In genomic region chr19:15279326-15279904, GRCh38 we compare ENCODE assay signal across 9 cellular contexts. TPM values are rescaled to one million over a fixed set of nuclear protein-coding genes. Genes with fewer than 3 reads are reported as not detected.
DNase-seq lines count a peak whose midpoint lies in the region; ATAC-seq, FAIRE-seq and TF ChIP-seq lines count a peak whose summit lies in the region.
"Had no signal": no experiment of that assay in that cellular context is flagged by ENCODE, and none has a peak within 500 bp of the region (broad histone marks: within the 10 kb centered on the region; RNA-seq: fewer than 3 reads in every experiment).

No MANE protein-coding gene starts in this region.

- H3K4me1 Mint-ChIP-seq in H9, result peaks cover 58 to 62% of the 10 kb centered on the region in 2 experiments

- H3K36me3 Mint-ChIP-seq in H9 (ENCODE audit: insufficient read depth in 1 of 3, low read depth in 3 of 3), result no peaks in the 10 kb centered on the region

- H4K8ac ChIP-seq in H9 (replicated peaks; ENCODE audit: insufficient read length, low read depth, low read length), result no peak overlapping the region

- no peak overlapping the region for H3K4me2 ChIP-seq in H9 (ENCODE audit: insufficient read depth, insufficient read length, low read length)

- no peak overlapping the region for H3K9ac ChIP-seq in H9 (ENCODE audit: extremely low read depth, insufficient read length, low read length)
- peak overlapping the region in 1 of 3 donors; percentile 28 for H3K9ac ChIP-seq in skeletal muscle tissue (ENCODE audit: low read depth in 1 of 3, low read length in 3 of 3)

- H2AK5ac ChIP-seq in H9 (ENCODE audit: insufficient read length, low read length), result no peak overlapping the region

- H2BK120ac ChIP-seq in H9 (ENCODE audit: low read depth, low read length, poor library complexity, severe bottlenecking), result no peak overlapping the region

- H3K27ac ChIP-seq in H9 (ENCODE audit: insufficient read length, low read depth, low read length) (no peak overlapping the region), SJCRH30 (peak overlapping the region; percentile 83), epithelial cell of prostate (peak overlapping the region; percentile 94), skeletal muscle tissue (ENCODE audit: low read depth, low read length) (peak overlapping the region; percentile 81)

- no peak overlapping the region for H2BK5ac ChIP-seq in H9 (ENCODE audit: insufficient read length, low read length)

- no peak overlapping the region for H2BK20ac ChIP-seq in H9 (ENCODE audit: low read depth, low read length, poor library complexity, severe bottlenecking)

- peaks cover 85% of the 10 kb centered on the region for H3K79me2 ChIP-seq in H9 (ENCODE audit: insufficient read depth, low read length)

- no peak overlapping the region for H3T11ph ChIP-seq in H9 (ENCODE audit: low read length)

- no peaks in the 10 kb centered on the region for H3K23me2 ChIP-seq in H9 (ENCODE audit: insufficient read length, low read depth, low read length, poor library complexity, severe bottlenecking)

- H3K56ac ChIP-seq in H9 (ENCODE audit: insufficient read length, low read depth, low read length), result no peak overlapping the region

- no peaks in the 10 kb centered on the region for H4K20me1 ChIP-seq in H9 (ENCODE audit: control insufficient read depth, insufficient read depth, insufficient read length)

- peaks cover 6% of the 10 kb centered on the region; the same call in 1 of the 2 replicates for H3K4me1 ChIP-seq in H9 (ENCODE audit: insufficient read depth, low read length)
- H3K4me1 ChIP-seq in SJCRH30, result peaks cover 56% of the 10 kb centered on the region
- H3K4me1 ChIP-seq in skeletal muscle tissue (ENCODE audit: control insufficient read depth in 3 of 3, insufficient read depth in 3 of 3, low read length in 3 of 3), result peaks cover 89 to 93% (median 90%) of the 10 kb centered on the region in 3 donors

- no peaks in the 10 kb centered on the region for H3K27me3 ChIP-seq in H9 (ENCODE audit: insufficient read depth, low read length)
- no peaks in the 10 kb centered on the region for H3K27me3 ChIP-seq in SJCRH30
- no peaks in the 10 kb centered on the region for H3K27me3 ChIP-seq in skeletal muscle tissue (ENCODE audit: control insufficient read depth in 3 of 3, insufficient read depth in 3 of 3, low read length in 3 of 3)

- no peak overlapping the region for H3K14ac ChIP-seq in H9 (ENCODE audit: insufficient read depth, low read length)

- H3K9me3 ChIP-seq in H9 (ENCODE audit: control insufficient read depth, low read depth, low read length), result no peaks in the 10 kb centered on the region
- no peaks in the 10 kb centered on the region for H3K9me3 ChIP-seq in SJCRH30 (replicated peaks)
- no peaks in the 10 kb centered on the region for H3K9me3 ChIP-seq in skeletal muscle tissue (ENCODE audit: control insufficient read depth in 3 of 3, low read length in 3 of 3)

- no peak overlapping the region for H2AFZ ChIP-seq in H9 (ENCODE audit: low read length)

- no peak overlapping the region for H3K4me3 Mint-ChIP-seq in H9

- H3K79me1 ChIP-seq in H9 (ENCODE audit: insufficient read depth, low read depth, low read length, poor library complexity, severe bottlenecking), result peaks cover 23% of the 10 kb centered on the region

- H3K27ac Mint-ChIP-seq in H9, result peak overlapping the region; percentile 7 to 82 (median 57); a peak in 3 of 7 replicates

- H3K27me3 Mint-ChIP-seq in H9 (ENCODE audit: low read depth), result no peaks in the 10 kb centered on the region

- no peak overlapping the region for H4K5ac ChIP-seq in H9 (ENCODE audit: insufficient read length, low read depth, low read length)

- H2BK15ac ChIP-seq in H9 (ENCODE audit: low read depth, low read length), result no peak overlapping the region

- H2BK12ac ChIP-seq in H9 (ENCODE audit: insufficient read length, low read depth, low read length), result no peak overlapping the region

- WGBS in H9 (ENCODE audit: extremely low coverage, insufficient read length, low lambda C conversion rate), result no CpG with 5 or more reads among the region's 4 CpGs

- no peak overlapping the region for H3K23ac ChIP-seq in H9 (ENCODE audit: insufficient read length, low read depth, low read length)

- FAIRE-seq in RCC 7860 (lab: Jason Lieb, UNC), result no peak

- no peak for TF ChIP-seq CTCF in H9 (conservative IDR thresholded peaks at IDR 0.05)

- no peak overlapping the region for H3K18ac ChIP-seq in H9 (ENCODE audit: insufficient read length, low read depth, low read length)

- ATAC-seq in GM18868 (IDR thresholded peaks at IDR 0.05; ENCODE audit: unreplicated experiment) (no peak), GM21390 (IDR thresholded peaks at IDR 0.05; ENCODE audit: unreplicated experiment) (no peak)

- no peak overlapping the region for H4K91ac ChIP-seq in H9 (ENCODE audit: insufficient read length, low read depth, low read length)

- no peak overlapping the region for H3K4ac ChIP-seq in H9 (ENCODE audit: low read depth, low read length)

- H3K36me3 ChIP-seq in SJCRH30, result peaks cover 4% of the 10 kb centered on the region; the same call in 1 of the 2 replicates
- no peaks in the 10 kb centered on the region for H3K36me3 ChIP-seq in skeletal muscle tissue (ENCODE audit: control insufficient read depth in 3 of 3, insufficient read depth in 3 of 3, low read length in 3 of 3)

- no peaks in the 10 kb centered on the region for H3K9me3 Mint-ChIP-seq in H9

- DNase-seq in H9, result no peak
- no peak for DNase-seq in SJCRH30
- no peak for DNase-seq in epithelial cell of prostate (ENCODE audit: low read depth, low spot score)
- DNase-seq in RCC 7860 (ENCODE audit: low spot score), result no peak
- DNase-seq in NOMO-1 (lab: John Stamatoyannopoulos, UW; ENCODE audit: unreplicated experiment in 2 of 2), result no peak
- DNase-seq: NCI-H446 treated with DMSO at 0.1 percent for 48 hours had no signal

- H3K4me3 ChIP-seq in SJCRH30, result no peak overlapping the region
- H3K4me3 ChIP-seq in skeletal muscle tissue (ENCODE audit: low read length in 3 of 3), result no peak overlapping the region

RNA-seq across cellular contexts. Expression of gene EPHX3, which starts 47.2 kb away (rescaled TPM):
- total RNA-seq in H9 (2021) (26.7 and 27.4 TPM in 2 replicates), skeletal muscle tissue (not detected)
- 0.18 TPM in 1 of 2 replicates, not detected in the other for total RNA-seq in SJCRH30 (2014; rRNA removed; shearing (Covaris generic))

RNA-seq across cellular contexts. Expression of gene BRD4, which starts 52.9 kb away (rescaled TPM):
- total RNA-seq in H9 (2021) (144 TPM in 2 replicates), skeletal muscle tissue (9.4 TPM)
- total RNA-seq in SJCRH30 (2014; rRNA removed; shearing (Covaris generic)), result 48.6 and 50.4 TPM in 2 replicates

Comparison
In these comparisons a context has a peak if more than half of its experiments do, and no peak if none do; other contexts are left out.
1. RNA of gene EPHX3, which starts 47.2 kb away (total RNA-seq): 26.7 to 27.4 TPM in H9; 0.18 TPM in SJCRH30 and not detected in skeletal muscle tissue (single experiment); every median in the first group is over 10 times any median in the second.